8 cellular contexts compared by ENCODE assay signal in the genomic region with DNA sequence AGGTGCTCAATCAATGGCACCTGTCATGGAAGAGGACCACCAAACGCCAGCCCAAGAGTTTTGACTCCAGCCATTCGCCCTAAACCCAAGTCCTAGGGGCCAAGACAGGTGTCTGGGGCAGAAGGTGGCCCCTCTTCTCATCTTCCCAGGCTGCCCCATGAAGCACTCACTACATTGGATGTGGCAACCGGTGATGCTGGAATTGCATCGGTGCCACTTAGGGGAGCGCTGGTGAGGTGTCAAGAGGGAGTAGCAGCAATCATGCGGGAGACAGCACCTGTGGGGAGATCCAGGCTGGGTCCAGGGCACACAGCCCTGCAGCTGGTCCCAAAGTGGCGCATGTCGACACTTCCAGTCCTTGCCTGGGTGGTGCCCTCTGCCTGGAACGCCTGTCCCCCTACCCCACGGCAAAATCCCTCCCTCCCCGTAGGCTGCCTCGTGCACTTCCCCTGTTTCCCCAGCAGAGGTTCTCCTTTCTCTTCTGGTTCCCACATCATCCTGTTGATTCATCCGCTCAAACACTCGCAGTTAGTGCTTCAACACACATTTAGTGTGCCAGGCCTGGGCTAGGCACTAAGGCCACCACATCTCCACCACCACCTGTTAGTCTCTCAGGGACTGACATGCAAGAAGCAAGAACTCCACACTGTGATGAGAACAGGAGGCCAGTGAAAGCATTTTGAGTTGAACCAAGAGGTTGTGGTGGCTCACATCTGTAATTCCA. TPM values are rescaled to one million over a fixed set of nuclear protein-coding genes. Genes with fewer than 3 reads are reported as not detected.
DNase-seq lines count a peak whose midpoint lies in the region; ATAC-seq and TF ChIP-seq lines count a peak whose summit lies in the region.

No MANE protein-coding gene starts in this region.

- no peak overlapping the region for H3K4me2 ChIP-seq in neural cell (ENCODE audit: low read length)

- no peaks in the 10 kb centered on the region for H3K36me3 ChIP-seq in neural cell (ENCODE audit: insufficient read depth, low read length)

- TF ChIP-seq CTCF in fibroblast of mammary gland (conservative IDR thresholded peaks at IDR 0.05; ENCODE audit: control insufficient read depth, insufficient read depth, low read depth, low read length) (peak; percentile 81), neural cell (IDR thresholded peaks at IDR 0.05; ENCODE audit: poor library complexity, severe bottlenecking) (peak; percentile 65)

- TF ChIP-seq RAD21 in neural cell (conservative IDR thresholded peaks at IDR 0.05): peak; percentile 71

- no peak overlapping the region for H2AFZ ChIP-seq in neural cell (ENCODE audit: low read depth, low read length)

- no peaks in the 10 kb centered on the region for H4K20me1 ChIP-seq in neural cell (ENCODE audit: insufficient read depth)

- ATAC-seq in GM18519 (IDR thresholded peaks at IDR 0.05; ENCODE audit: low FRiP score, unreplicated experiment) (no peak), HG02852 (IDR thresholded peaks at IDR 0.05; ENCODE audit: unreplicated experiment) (no peak)

- DNase-seq in activated T-cell treated with anti-CD3 and anti-CD28 coated beads for 1 hour (ENCODE audit: low read depth) (peak; percentile 3), NCI-H1092 treated with DMSO at 0.1 percent for 48 hours (lab: John Stamatoyannopoulos, UW) (peak; percentile 42), fibroblast of mammary gland (ENCODE audit: low read depth) (peak; percentile 72)
- DNase-seq in activated T-cell treated with anti-CD3 and anti-CD28 coated beads, Interleukin-2, amount 50 U/mL, for 1 hour: no peak
- peak; percentile 25 to 35 for DNase-seq in activated CD4-positive, alpha-beta T cell treated with anti-CD3 and anti-CD28 coated beads, Interleukin-2, amount 50 U/mL, for 48 hours

- no peak overlapping the region for H3K27ac ChIP-seq in neural cell (ENCODE audit: low read length)

- no peaks in the 10 kb centered on the region for H3K79me2 ChIP-seq in neural cell (replicated peaks; ENCODE audit: insufficient read depth, low read length)

- H3F3A ChIP-seq in neural cell (ENCODE audit: insufficient read depth, low read length, poor library complexity, severe bottlenecking): no peaks in the 10 kb centered on the region

- no peak overlapping the region for H3K9ac ChIP-seq in neural cell (ENCODE audit: low read length)

- H3K4me3 ChIP-seq in fibroblast of mammary gland (ENCODE audit: control insufficient read depth, low read depth, low read length): no peak overlapping the region
- no peak overlapping the region for H3K4me3 ChIP-seq in neural cell (ENCODE audit: low read length)

- H3K27me3 ChIP-seq in neural cell (ENCODE audit: insufficient read depth, low read depth, low read length): no peaks in the 10 kb centered on the region

- peaks cover 3% of the 10 kb centered on the region for H3K9me3 ChIP-seq in neural cell (ENCODE audit: low read length)

- no peak for TF ChIP-seq EP300 in neural cell (conservative IDR thresholded peaks at IDR 0.05; ENCODE audit: poor library complexity, severe bottlenecking)

- H3K9me2 ChIP-seq in neural cell (ENCODE audit: insufficient read depth, low read length): no peaks in the 10 kb centered on the region

TF ChIP-seq in neural cell, 6 proteins besides CTCF, POLR2A, EP300 and RAD21:
- TF ChIP-seq POLR2AphosphoS5 (IDR thresholded peaks at IDR 0.05) (no peak), SMC3 (conservative IDR thresholded peaks at IDR 0.05; ENCODE audit: poor library complexity) (peak; percentile 73)

RNA-seq across cellular contexts. Expression of gene PLA2G2D, which starts 18.5 kb away (rescaled TPM):
- polyA plus RNA-seq in neural cell: not detected in 2 replicates
- not detected in 2 replicates for polyA minus RNA-seq in neural cell

RNA-seq across cellular contexts. Expression of gene PLA2G5, which starts 30.8 kb away (rescaled TPM):
- not detected in 2 replicates for polyA plus RNA-seq in neural cell
- not detected in 2 replicates for polyA minus RNA-seq in neural cell

RNA-seq across cellular contexts. Expression of gene PLA2G2F, which starts 38.3 kb away (rescaled TPM):
- polyA plus RNA-seq in neural cell: not detected in 2 replicates
- polyA minus RNA-seq in neural cell: not detected in 2 replicates
